In the genomic region with DNA sequence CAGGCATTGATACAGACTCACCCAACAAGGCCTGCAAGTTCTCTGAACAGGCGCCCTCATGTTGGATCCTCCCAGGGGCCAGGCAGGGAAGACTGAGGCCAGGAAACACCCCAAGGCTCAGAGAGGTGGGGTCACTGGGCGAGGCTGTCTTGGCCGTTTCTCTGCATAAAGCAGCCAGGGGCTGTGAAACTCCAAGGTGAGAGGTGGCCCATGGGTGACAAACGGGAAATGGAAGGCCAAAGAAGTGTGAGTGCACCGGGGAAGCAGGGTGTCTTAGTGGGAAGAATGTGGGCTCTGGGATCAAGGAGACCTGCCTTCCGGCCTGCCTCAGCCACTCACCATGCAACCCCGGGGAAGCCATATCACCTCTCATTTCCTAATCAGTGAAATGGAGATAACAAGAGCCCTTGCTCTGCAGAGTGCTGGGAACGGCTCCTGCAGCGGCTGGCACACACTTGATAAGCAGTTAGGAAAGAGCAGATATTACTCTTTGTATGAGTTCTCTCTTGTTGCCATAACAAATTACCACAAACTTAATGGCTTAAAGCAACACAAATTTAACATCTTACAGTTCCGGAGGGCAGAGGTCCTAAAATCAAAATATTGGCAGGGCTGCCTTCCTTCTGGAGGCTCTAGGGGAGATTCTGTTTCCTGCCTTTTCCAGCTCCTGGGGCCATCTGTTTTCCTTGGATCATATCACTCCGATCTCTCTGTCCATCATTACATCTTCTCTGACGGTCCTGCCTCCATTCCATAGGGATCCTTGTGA, we compare ENCODE assay signal across 14 cellular contexts.
A peak's percentile ranks its signal among the peaks of the same experiment; 100 is the strongest.
DNase-seq lines count a peak whose midpoint lies in the region; ATAC-seq, FAIRE-seq and TF ChIP-seq lines count a peak whose summit lies in the region.
"Had no signal": no experiment of that assay in that cellular context is flagged by ENCODE, and none has a peak within 500 bp of the region (broad histone marks: within the 10 kb centered on the region; RNA-seq: fewer than 3 reads in every experiment).

No MANE protein-coding gene starts in this region.

- no peak for TF ChIP-seq CTCF in right atrium auricular region (IDR thresholded peaks at IDR 0.05)

- H3K27me3 Mint-ChIP-seq in T-helper 17 cell = no peaks in the 10 kb centered on the region
- H3K27me3 Mint-ChIP-seq: activated B cell treated with CpG ODN at 0.5 μM for 24 hours; activated naive CD8-positive, alpha-beta T cell treated with anti-CD3 and anti-CD28 coated beads, Interleukin-2, amount 50 U/mL, for 24 hours; CD4-positive, alpha-beta T cell had no signal

- 16 to 44% (median 35%) methylated on average over 12 of the region's 12 CpGs for WGBS in small intestine, 3 donors

- peaks cover 13% of the 10 kb centered on the region for H3K4me1 Mint-ChIP-seq in T-helper 17 cell

- H3K9me3 ChIP-seq in T-helper 17 cell (ENCODE audit: control insufficient read depth, low read length, poor library complexity, severe bottlenecking) (no peaks in the 10 kb centered on the region), right atrium auricular region (no peaks in the 10 kb centered on the region), small intestine (ENCODE audit: control insufficient read depth, low read depth) (no peaks in the 10 kb centered on the region)

- DNase-seq in T-helper 17 cell (no peak), cerebellar cortex (ENCODE audit: low spot score) (peak; percentile 68), right atrium auricular region (ENCODE audit: low spot score) (peak; percentile 64), small intestine (peak; percentile 81), NCI-H524 treated with DMSO at 0.1 percent for 48 hours (lab: John Stamatoyannopoulos, UW) (no peak), NCI-H1105 treated with DMSO at 0.1 percent for 48 hours (lab: John Stamatoyannopoulos, UW) (no peak)
- DNase-seq in stimulated activated CD4-positive, alpha-beta T cell treated with anti-CD3 and anti-CD28 coated beads, Interleukin-15, amount 100 ng/mL, for 24 hours = no peak
- DNase-seq: activated B cell treated with CpG ODN at 0.5 μM for 24 hours; activated naive CD8-positive, alpha-beta T cell treated with anti-CD3 and anti-CD28 coated beads, Interleukin-2, amount 50 U/mL, for 24 hours; CD4-positive, alpha-beta T cell; GM23248; NCI-H2081 treated with DMSO at 0.1 percent for 48 hours; nephron progenitor cell; substantia nigra had no signal

- no peaks in the 10 kb centered on the region for H3K27me3 ChIP-seq in right atrium auricular region
- no peaks in the 10 kb centered on the region for H3K27me3 ChIP-seq in small intestine (ENCODE audit: control insufficient read depth in 2 of 2, insufficient read depth in 2 of 2, low read length in 2 of 2)

- no peak for FAIRE-seq in small intestine (lab: Jason Lieb, UNC)

- no peaks in the 10 kb centered on the region for H3K36me3 ChIP-seq in right atrium auricular region
- H3K36me3 ChIP-seq in small intestine (ENCODE audit: control insufficient read depth in 2 of 2, insufficient read depth in 2 of 2, low read length in 2 of 2) = no peaks in the 10 kb centered on the region

- H3K4me1 ChIP-seq in right atrium auricular region (peaks cover 0 to 29% of the 10 kb centered on the region in 2 donors), small intestine (ENCODE audit: control insufficient read depth in 2 of 2, insufficient read depth in 1 of 2, low read depth in 1 of 2, low read length in 1 of 2) (peaks cover 0 to 2% of the 10 kb centered on the region in 2 donors)

- no peak overlapping the region for H3K4me3 Mint-ChIP-seq in T-helper 17 cell
- H3K4me3 Mint-ChIP-seq: activated B cell treated with CpG ODN at 0.5 μM for 24 hours; activated naive CD8-positive, alpha-beta T cell treated with anti-CD3 and anti-CD28 coated beads, Interleukin-2, amount 50 U/mL, for 24 hours; CD4-positive, alpha-beta T cell; nephron progenitor cell had no signal

- H3K27ac ChIP-seq in right atrium auricular region = no peak overlapping the region
- no peak overlapping the region for H3K27ac ChIP-seq in small intestine (ENCODE audit: low read depth in 1 of 2, low read length in 1 of 2)
- H3K27ac ChIP-seq: GM23248 had no signal

- no peaks in the 10 kb centered on the region for H3K36me3 Mint-ChIP-seq in T-helper 17 cell (ENCODE audit: low read depth)

- ATAC-seq in T-helper 17 cell = no peak
- ATAC-seq: activated naive CD8-positive, alpha-beta T cell treated with anti-CD3 and anti-CD28 coated beads, Interleukin-2, amount 50 U/mL, for 24 hours had no signal

- H3K4me3 ChIP-seq in right atrium auricular region = no peak overlapping the region
- no peak overlapping the region for H3K4me3 ChIP-seq in small intestine (ENCODE audit: low read depth in 1 of 2, low read length in 2 of 2)
- H3K4me3 ChIP-seq: GM23248 had no signal

- H3K27ac Mint-ChIP-seq in T-helper 17 cell = peak overlapping the region; percentile 66
- H3K27ac Mint-ChIP-seq: activated B cell treated with CpG ODN at 0.5 μM for 24 hours; activated naive CD8-positive, alpha-beta T cell treated with anti-CD3 and anti-CD28 coated beads, Interleukin-2, amount 50 U/mL, for 24 hours; CD4-positive, alpha-beta T cell; nephron progenitor cell had no signal

Comparison
In these comparisons a context has a peak if more than half of its experiments do, and no peak if none do; other contexts are left out.
1. DNase-seq: peak in cerebellar cortex (single experiment), right atrium auricular region (single experiment) and small intestine (single experiment); none in T-helper 17 cell (0 of 3), NCI-H524 treated with DMSO at 0.1 percent for 48 hours (single experiment), NCI-H1105 treated with DMSO at 0.1 percent for 48 hours (single experiment) and stimulated activated CD4-positive, alpha-beta T cell treated with anti-CD3 and anti-CD28 coated beads, Interleukin-15, amount 100 ng/mL, for 24 hours (single experiment).